Comparison of ENCODE assay signal across 11 cellular contexts in genomic region chr17:78113804-78114785, GRCh38. TPM values are rescaled to one million over a fixed set of nuclear protein-coding genes. Genes with fewer than 3 reads are reported as not detected.
DNase-seq lines count a peak whose midpoint lies in the region; ATAC-seq and TF ChIP-seq lines count a peak whose summit lies in the region.
"Had no signal": no experiment of that assay in that cellular context is flagged by ENCODE, and none has a peak within 500 bp of the region (broad histone marks: within the 10 kb centered on the region; RNA-seq: fewer than 3 reads in every experiment).

No MANE protein-coding gene starts in this region.

- H3K27ac Mint-ChIP-seq in activated CD8-positive, alpha-beta T cell treated with anti-CD3 and anti-CD28 coated beads for 36 hours, result peak overlapping the region; percentile 75

- intact Hi-C loops in heart right ventricle (cut with DNase I), result loop anchor here in 9 of 10 donors (2.0 to 10.0 kb wide), 8 partner anchors 21 to 308 kb away; no protein-coding TSS in a partner anchor
- intact Hi-C loops in Right ventricle myocardium superior (cut with DNase I), result loop anchor here (2.0 to 10.0 kb wide), 3 partner anchors 61 to 311 kb away; no protein-coding TSS in a partner anchor
- intact Hi-C loops in activated CD8-positive, alpha-beta T cell treated with anti-CD3 and anti-CD28 coated beads for 36 hours (cut with micrococcal nuclease), result loop anchor here (5.0 kb wide), 1 partner anchor 53 kb away; the partner anchor contains the start of gene SYNGR2
- intact Hi-C loops in left ventricle myocardium inferior (cut with micrococcal nuclease), result loop anchor here (5.0 kb wide), 1 partner anchor 63 kb away; no protein-coding TSS in a partner anchor
- intact Hi-C loops in aorta (cut with DNase I), result loop anchor here (5.0 to 10.0 kb wide), 4 partner anchors 58 to 311 kb away; no protein-coding TSS in a partner anchor
- intact Hi-C loops in vagina (cut with DNase I), result loop anchor here (5.0 kb wide), 2 partner anchors 63 to 138 kb away; no protein-coding TSS in a partner anchor

- no peak for TF ChIP-seq POLR2A in vagina (IDR thresholded peaks at IDR 0.05)

- H3K27ac ChIP-seq in heart right ventricle (peak overlapping the region in 8 of 10 donors; percentile 33 to 74 (median 54)), left ventricle myocardium inferior (replicated peaks) (peak overlapping the region; percentile 83), aorta (ENCODE audit: low read depth in 1 of 2, low read length in 2 of 2) (no peak overlapping the region), vagina (no peak overlapping the region)

- peaks cover 19 to 71% (median 35%) of the 10 kb centered on the region in 9 donors for H3K4me1 ChIP-seq in heart right ventricle
- peaks cover 67% of the 10 kb centered on the region for H3K4me1 ChIP-seq in left ventricle myocardium inferior
- no peaks in the 10 kb centered on the region for H3K4me1 ChIP-seq in aorta (ENCODE audit: control insufficient read depth in 1 of 2, insufficient read depth in 2 of 2, low read length in 2 of 2)
- peaks cover 29% of the 10 kb centered on the region for H3K4me1 ChIP-seq in vagina

- POLR2A ChIA-PET in activated CD8-positive, alpha-beta T cell treated with anti-CD3 and anti-CD28 coated beads for 36 hours (lab: Charles Lee), result interaction anchor here (0.6 to 5.4 kb wide), 12 partner anchors 11 to 478 kb away, joined by 3 to 56 read pairs (median 4); partner anchors contain the start of gene TMC8

- H3K36me3 ChIP-seq in heart right ventricle, result peaks cover 0 to 95% (median 7%) of the 10 kb centered on the region in 9 donors
- H3K36me3 ChIP-seq in left ventricle myocardium inferior, result peaks cover 7% of the 10 kb centered on the region
- no peaks in the 10 kb centered on the region for H3K36me3 ChIP-seq in aorta (ENCODE audit: control insufficient read depth in 1 of 2, insufficient read depth in 2 of 2, low read length in 1 of 2)
- no peaks in the 10 kb centered on the region for H3K36me3 ChIP-seq in vagina

- peaks cover 38% of the 10 kb centered on the region for H3K4me1 Mint-ChIP-seq in activated CD8-positive, alpha-beta T cell treated with anti-CD3 and anti-CD28 coated beads for 36 hours (ENCODE audit: low read depth)

- no peak for TF ChIP-seq CTCF in heart right ventricle (IDR thresholded peaks at IDR 0.05)
- TF ChIP-seq CTCF in activated CD8-positive, alpha-beta T cell treated with anti-CD3 and anti-CD28 coated beads for 36 hours (IDR thresholded peaks at IDR 0.05), result no peak
- no peak for TF ChIP-seq CTCF in left ventricle myocardium inferior (IDR thresholded peaks at IDR 0.05; ENCODE audit: borderline replicate concordance)
- TF ChIP-seq CTCF in vagina (IDR thresholded peaks at IDR 0.05), result no peak

- ATAC-seq in heart right ventricle (no peak), Right ventricle myocardium superior (ENCODE audit: poor library complexity) (no peak), aorta (ENCODE audit: low FRiP score) (no peak)
- peak; percentile 87 for ATAC-seq in activated CD8-positive, alpha-beta T cell treated with anti-CD3 and anti-CD28 coated beads for 36 hours

- no peaks in the 10 kb centered on the region for H3K27me3 Mint-ChIP-seq in activated CD8-positive, alpha-beta T cell treated with anti-CD3 and anti-CD28 coated beads for 36 hours

- peaks cover 49% of the 10 kb centered on the region for H3K36me3 Mint-ChIP-seq in activated CD8-positive, alpha-beta T cell treated with anti-CD3 and anti-CD28 coated beads for 36 hours (ENCODE audit: low read depth)

- H3K4me3 ChIP-seq in heart right ventricle (no peak overlapping the region), left ventricle myocardium inferior (no peak overlapping the region), aorta (ENCODE audit: low read length in 2 of 2) (no peak overlapping the region), vagina (no peak overlapping the region)

- H3K9me3 ChIP-seq in heart right ventricle, result no peaks in the 10 kb centered on the region
- no peaks in the 10 kb centered on the region for H3K9me3 ChIP-seq in left ventricle myocardium inferior (replicated peaks)
- no peaks in the 10 kb centered on the region for H3K9me3 ChIP-seq in aorta (ENCODE audit: control insufficient read depth, low read length)
- H3K9me3 ChIP-seq in vagina, result no peaks in the 10 kb centered on the region

- no peaks in the 10 kb centered on the region for H3K9me3 Mint-ChIP-seq in activated CD8-positive, alpha-beta T cell treated with anti-CD3 and anti-CD28 coated beads for 36 hours

- no peak overlapping the region for H3K4me3 Mint-ChIP-seq in activated CD8-positive, alpha-beta T cell treated with anti-CD3 and anti-CD28 coated beads for 36 hours

- H3K27me3 ChIP-seq in heart right ventricle (no peaks in the 10 kb centered on the region), left ventricle myocardium inferior (ENCODE audit: low read depth) (no peaks in the 10 kb centered on the region), aorta (ENCODE audit: control insufficient read depth in 1 of 2, insufficient read depth in 2 of 2, low read length in 1 of 2) (no peaks in the 10 kb centered on the region), vagina (no peaks in the 10 kb centered on the region)

- WGBS in heart right ventricle, 2 donors, result 75 to 84% methylated on average over 25 of the region's 25 CpGs
- 90 to 93% methylated on average over 25 of the region's 25 CpGs for WGBS in aorta, 2 donors

- CTCF ChIA-PET in activated CD8-positive, alpha-beta T cell treated with anti-CD3 and anti-CD28 coated beads for 36 hours (lab: Charles Lee), result interaction anchor here (0.7 to 7.4 kb wide), 13 partner anchors 10 to 91 kb away, joined by 3 to 74 read pairs (median 5); partner anchors contain the start of genes C17orf99, TMC6 and TMC8

- DNase-seq in heart right ventricle (no peak), Right ventricle myocardium superior (no peak), left ventricle myocardium inferior (no peak), aorta (peak; percentile 45 to 59), vagina (ENCODE audit: extremely low spot score in 2 of 2) (no peak), A172 (ENCODE audit: low spot score) (no peak), middle frontal gyrus (ENCODE audit: extremely low spot score, low spot score) (no peak)
- peak; percentile 79 for DNase-seq in activated CD8-positive, alpha-beta T cell treated with anti-CD3 and anti-CD28 coated beads for 36 hours

RNA-seq across cellular contexts. Expression of gene TMC6, which starts 14.5 kb away (rescaled TPM):
- total RNA-seq in heart right ventricle (100 to 1,000 TPM in 1 of 10 donors, 10 to 100 TPM in 9; 42.3 to 109 (median 69.1) TPM), Right ventricle myocardium superior (57.2 TPM), left ventricle myocardium inferior (39.5 TPM), aorta (10 to 100 TPM; 33.7 to 63.2 TPM), vagina (64.8 TPM)
- polyA plus RNA-seq in heart right ventricle (10 to 100 TPM; 22.8 to 86.0 TPM), aorta (1 to 10 TPM; 5.5 to 9.1 TPM)
- 100 to 1,000 TPM; 209 to 213 TPM for total RNA-seq in activated CD8-positive, alpha-beta T cell treated with anti-CD3 and anti-CD28 coated beads for 36 hours
- 15.9 and 34.5 TPM in 2 replicates for total RNA-seq in A172 (2014; rRNA removed; shearing (Covaris generic))

RNA-seq across cellular contexts. Expression of gene TMC8, which starts 16.5 kb away (rescaled TPM):
- total RNA-seq in heart right ventricle, result 10 to 100 TPM in 1 of 10 donors, 1 to 10 TPM in 8, under 1 TPM in 1; 0.85 to 11.2 (median 2.1) TPM
- polyA plus RNA-seq in heart right ventricle, result 1 to 10 TPM in 1 of 2 donors, under 1 TPM in 1; 0.96 to 3.7 TPM
- total RNA-seq in Right ventricle myocardium superior, result 1.6 TPM
- total RNA-seq in activated CD8-positive, alpha-beta T cell treated with anti-CD3 and anti-CD28 coated beads for 36 hours, result 100 to 1,000 TPM; 182 to 197 TPM
- 1.3 TPM for total RNA-seq in left ventricle myocardium inferior
- 10 to 100 TPM in 1 of 2 donors, 1 to 10 TPM in 1; 6.6 to 14.4 TPM for total RNA-seq in aorta
- polyA plus RNA-seq in aorta, result 1 to 10 TPM; 1.0 to 8.0 TPM
- 24.6 TPM for total RNA-seq in vagina
- 0.02 and 0.05 TPM in 2 replicates for total RNA-seq in A172 (2014; rRNA removed; shearing (Covaris generic))
- total RNA-seq: M059J had no signal

RNA-seq across cellular contexts. Expression of gene C17orf99, which starts 32.1 kb away (rescaled TPM):
- total RNA-seq in heart right ventricle (under 1 TPM in 1 of 10 donors, not detected in 9; 0.11 TPM), Right ventricle myocardium superior (not detected), left ventricle myocardium inferior (not detected), aorta (not detected), vagina (not detected)
- polyA plus RNA-seq in heart right ventricle (not detected), aorta (under 1 TPM in 1 of 2 donors, not detected in 1; 0.13 TPM)
- under 1 TPM in 1 of 2 experiments, not detected in 1; 0.51 TPM for total RNA-seq in activated CD8-positive, alpha-beta T cell treated with anti-CD3 and anti-CD28 coated beads for 36 hours
- total RNA-seq in A172 (2014; rRNA removed; shearing (Covaris generic)), result not detected in 2 replicates
- total RNA-seq: dermis microvascular lymphatic vessel endothelial cell, M059J, occipital lobe had no signal

RNA-seq across cellular contexts. Expression of gene SYNGR2, which starts 54.3 kb away (rescaled TPM):
- total RNA-seq in heart right ventricle, result 100 to 1,000 TPM; 102 to 184 (median 116) TPM
- 100 to 1,000 TPM in 1 of 2 donors, 10 to 100 TPM in 1; 92.8 to 200 TPM for polyA plus RNA-seq in heart right ventricle
- total RNA-seq in Right ventricle myocardium superior, result 99.8 TPM
- 10 to 100 TPM; 92.6 to 95.1 TPM for total RNA-seq in activated CD8-positive, alpha-beta T cell treated with anti-CD3 and anti-CD28 coated beads for 36 hours
- 86.9 TPM for total RNA-seq in left ventricle myocardium inferior
- total RNA-seq in aorta, result 10 to 100 TPM; 67.7 to 69.9 TPM
- polyA plus RNA-seq in aorta, result 10 to 100 TPM; 49.0 to 91.9 TPM
- total RNA-seq in vagina, result 82.3 TPM
- 60.3 and 70.8 TPM in 2 replicates for total RNA-seq in A172 (2014; rRNA removed; shearing (Covaris generic))

Comparison
In these comparisons a context has a peak if more than half of its experiments do, and no peak if none do; other contexts are left out.
1. DNase-seq: peak in activated CD8-positive, alpha-beta T cell treated with anti-CD3 and anti-CD28 coated beads for 36 hours (single experiment) and aorta (2 of 2); none in heart right ventricle (0 of 2), Right ventricle myocardium superior (single experiment), left ventricle myocardium inferior (single experiment), vagina (0 of 2), A172 (single experiment) and middle frontal gyrus (single experiment).
2. H3K27ac ChIP-seq: peak in heart right ventricle (8 of 10) and left ventricle myocardium inferior (single experiment); none in aorta (0 of 2) and vagina (single experiment).